Comparison of ENCODE assay signal across 11 cellular contexts in the genomic region with DNA sequence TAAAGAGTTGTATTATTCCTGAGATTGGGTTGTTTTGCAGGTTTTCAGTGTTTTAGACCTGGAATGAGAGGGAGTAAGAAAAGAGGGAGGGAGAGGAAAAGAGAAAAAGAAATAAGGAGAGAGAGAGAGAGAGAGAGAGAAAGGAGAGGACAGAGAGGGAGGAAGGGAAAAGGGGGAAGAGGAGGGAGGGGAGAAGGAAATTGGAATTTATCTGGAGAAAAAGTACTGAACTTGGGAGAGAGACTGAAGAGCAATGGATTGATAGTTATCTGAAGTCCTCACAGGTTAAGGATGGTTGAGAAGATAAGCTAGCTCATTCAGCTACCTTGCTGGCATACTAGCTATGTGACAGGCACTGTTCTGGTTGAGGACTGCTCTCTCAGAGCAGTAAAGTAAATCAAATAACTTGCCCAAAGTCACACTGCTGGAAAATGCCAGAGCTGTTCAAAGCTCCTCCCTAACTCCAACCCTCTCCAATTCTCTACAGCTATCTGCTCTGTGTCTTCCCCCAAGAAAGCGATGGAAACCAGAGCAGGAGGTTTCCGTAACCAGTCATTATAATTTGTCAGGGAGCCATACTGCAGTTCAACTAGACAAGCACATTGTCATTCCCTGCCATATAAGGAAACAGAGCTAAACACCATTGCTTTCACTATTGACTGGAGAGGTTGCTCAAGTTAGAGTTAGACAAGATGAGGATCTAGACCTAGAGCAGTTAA. TPM values are rescaled to one million over a fixed set of nuclear protein-coding genes. Genes with fewer than 3 reads are reported as not detected.
DNase-seq lines count a peak whose midpoint lies in the region; ATAC-seq and TF ChIP-seq lines count a peak whose summit lies in the region.
"Had no signal": no experiment of that assay in that cellular context is flagged by ENCODE, and none has a peak within 500 bp of the region (broad histone marks: within the 10 kb centered on the region; RNA-seq: fewer than 3 reads in every experiment).

No MANE protein-coding gene starts in this region.

- no peak overlapping the region for H3K27ac Mint-ChIP-seq in CD4-positive, alpha-beta T cell
- no peak overlapping the region for H3K27ac Mint-ChIP-seq in effector memory CD8-positive, alpha-beta T cell
- H3K27ac Mint-ChIP-seq: activated naive CD8-positive, alpha-beta T cell treated with anti-CD3 and anti-CD28 coated beads, Interleukin-2, amount 10 ng/mL, durations not matched to agents 7 days and 5 days had no signal

- no peak for TF ChIP-seq CTCF in colonic mucosa (IDR thresholded peaks at IDR 0.05)
- TF ChIP-seq CTCF in testis (IDR thresholded peaks at IDR 0.05) = no peak
- TF ChIP-seq CTCF in CD4-positive, alpha-beta T cell (IDR thresholded peaks at IDR 0.05) = no peak

- H3K36me3 ChIP-seq in HUES48 (ENCODE audit: control insufficient read depth, insufficient read depth, low read length) (peaks cover 14% of the 10 kb centered on the region), colonic mucosa (no peaks in the 10 kb centered on the region), testis (ENCODE audit: low read depth, missing control alignments) (no peaks in the 10 kb centered on the region)

- WGBS in testis, 2 donors = 45 to 53% methylated on average over 2 of the region's 2 CpGs

- no peak overlapping the region for H3K4me3 Mint-ChIP-seq in CD4-positive, alpha-beta T cell
- no peak overlapping the region for H3K4me3 Mint-ChIP-seq in effector memory CD8-positive, alpha-beta T cell
- H3K4me3 Mint-ChIP-seq: activated naive CD8-positive, alpha-beta T cell treated with anti-CD3 and anti-CD28 coated beads, Interleukin-2, amount 10 ng/mL, durations not matched to agents 7 days and 5 days had no signal

- TF ChIP-seq POLR2A in testis (IDR thresholded peaks at IDR 0.05) = no peak

- no peaks in the 10 kb centered on the region for H3K9me3 ChIP-seq in HUES48 (ENCODE audit: control insufficient read depth, insufficient read depth, low read length)
- no peaks in the 10 kb centered on the region for H3K9me3 ChIP-seq in colonic mucosa
- H3K9me3 ChIP-seq in testis = no peaks in the 10 kb centered on the region
- no peaks in the 10 kb centered on the region for H3K9me3 ChIP-seq in CD4-positive, alpha-beta T cell (ENCODE audit: control insufficient read depth, low read length)

- no peak for ATAC-seq in CD4-positive, alpha-beta T cell (ENCODE audit: poor library complexity)
- ATAC-seq in effector memory CD8-positive, alpha-beta T cell (replicated peaks) = no peak
- ATAC-seq in GM19395 (IDR thresholded peaks at IDR 0.05; ENCODE audit: unreplicated experiment) = no peak

- CTCF ChIA-PET in CD4-positive, alpha-beta T cell (lab: Charles Lee) = no interaction called here

- H3K27me3 Mint-ChIP-seq in CD4-positive, alpha-beta T cell = no peaks in the 10 kb centered on the region
- H3K27me3 Mint-ChIP-seq in effector memory CD8-positive, alpha-beta T cell = peaks cover 11 to 25% of the 10 kb centered on the region in 2 donors
- H3K27me3 Mint-ChIP-seq: activated naive CD8-positive, alpha-beta T cell treated with anti-CD3 and anti-CD28 coated beads, Interleukin-2, amount 10 ng/mL, durations not matched to agents 7 days and 5 days had no signal

- H3K9ac ChIP-seq in HUES48 (ENCODE audit: low read depth, low read length) = no peak overlapping the region
- no peak overlapping the region for H3K9ac ChIP-seq in colonic mucosa (ENCODE audit: low read depth in 2 of 2, low read length in 2 of 2)

- no peaks in the 10 kb centered on the region for H3K4me1 Mint-ChIP-seq in CD4-positive, alpha-beta T cell (ENCODE audit: low read depth)
- no peaks in the 10 kb centered on the region for H3K4me1 Mint-ChIP-seq in effector memory CD8-positive, alpha-beta T cell (ENCODE audit: low read depth in 2 of 2)

- POLR2A ChIA-PET in CD4-positive, alpha-beta T cell (lab: Charles Lee) = no interaction called here

- peaks cover 42% of the 10 kb centered on the region for H3K4me1 ChIP-seq in HUES48 (ENCODE audit: control insufficient read depth, insufficient read depth, low read length)
- H3K4me1 ChIP-seq in colonic mucosa = no peaks in the 10 kb centered on the region
- peaks cover 11% of the 10 kb centered on the region for H3K4me1 ChIP-seq in testis

- no peaks in the 10 kb centered on the region for H3K27me3 ChIP-seq in HUES48 (ENCODE audit: control insufficient read depth, insufficient read depth, low read length)
- no peaks in the 10 kb centered on the region for H3K27me3 ChIP-seq in colonic mucosa
- H3K27me3 ChIP-seq in testis = no peaks in the 10 kb centered on the region
- H3K27me3 ChIP-seq in CD4-positive, alpha-beta T cell (ENCODE audit: control insufficient read depth, insufficient read depth, low read length) = no peaks in the 10 kb centered on the region

- peak overlapping the region; percentile 4 for H3K27ac ChIP-seq in HUES48 (ENCODE audit: low read depth, low read length)
- H3K27ac ChIP-seq in colonic mucosa = peak overlapping the region; percentile 65
- peak overlapping the region; percentile 22 to 81 for H3K27ac ChIP-seq in testis
- H3K27ac ChIP-seq in CD4-positive, alpha-beta T cell (ENCODE audit: low read depth, low read length) = no peak overlapping the region

- H3K36me3 Mint-ChIP-seq in CD4-positive, alpha-beta T cell (ENCODE audit: low read depth) = peaks cover 14% of the 10 kb centered on the region
- H3K36me3 Mint-ChIP-seq in effector memory CD8-positive, alpha-beta T cell (ENCODE audit: insufficient read depth) = no peaks in the 10 kb centered on the region
- H3K36me3 Mint-ChIP-seq: activated naive CD8-positive, alpha-beta T cell treated with anti-CD3 and anti-CD28 coated beads, Interleukin-2, amount 10 ng/mL, durations not matched to agents 7 days and 5 days had no signal

- H3K9me3 Mint-ChIP-seq in CD4-positive, alpha-beta T cell = no peaks in the 10 kb centered on the region
- no peaks in the 10 kb centered on the region for H3K9me3 Mint-ChIP-seq in effector memory CD8-positive, alpha-beta T cell

- H3K4me3 ChIP-seq in HUES48 (ENCODE audit: low read depth, low read length) = no peak overlapping the region
- no peak overlapping the region for H3K4me3 ChIP-seq in colonic mucosa
- no peak overlapping the region for H3K4me3 ChIP-seq in testis
- H3K4me3 ChIP-seq: skin epidermis had no signal

- DNase-seq in colonic mucosa (peak; percentile 21), lung microvascular endothelial cell (ENCODE audit: low read depth in 2 of 2) (peak; percentile 57 to 58), testis (peak; percentile 18), GF-D8 (lab: John Stamatoyannopoulos, UW) (no peak)
- DNase-seq in CD4-positive, alpha-beta T cell = no peak
- no peak for DNase-seq in effector memory CD8-positive, alpha-beta T cell
- DNase-seq: activated naive CD8-positive, alpha-beta T cell treated with anti-CD3 and anti-CD28 coated beads, Interleukin-2, amount 10 ng/mL, durations not matched to agents 7 days and 5 days; NCI-H748 treated with DMSO at 0.1 percent for 48 hours had no signal

- intact Hi-C loops in colonic mucosa (cut with DNase I) (no loop called here), testis (cut with DNase I; ENCODE audit: low total_unique reads) (no loop called here)
- intact Hi-C loops in CD4-positive, alpha-beta T cell (cut with DNase I, micrococcal nuclease) = no loop called here

RNA-seq across cellular contexts. Expression of a gene that starts 10.7 kb away (rescaled TPM):
- 100 to 1,000 TPM in 1 of 2 donors, 10 to 100 TPM in 1; 27.4 to 193 TPM for total RNA-seq in colonic mucosa
- 198 and 235 TPM in 2 replicates for total RNA-seq in lung microvascular endothelial cell
- total RNA-seq in testis = 100 to 1,000 TPM; 135 to 153 TPM
- 103 TPM for polyA plus RNA-seq in testis (ENCODE audit: insufficient read depth, low read depth, low replicate concordance)
- under 1 TPM in 1 of 2 experiments, not detected in 1; 0.33 TPM for total RNA-seq in CD4-positive, alpha-beta T cell
- total RNA-seq: activated naive CD8-positive, alpha-beta T cell treated with anti-CD3 and anti-CD28 coated beads, Interleukin-2, amount 10 ng/mL, durations not matched to agents 7 days and 5 days had no signal

Comparison
In these comparisons a context has a peak if more than half of its experiments do, and no peak if none do; other contexts are left out.
1. DNase-seq: peak in colonic mucosa (single experiment), lung microvascular endothelial cell (2 of 2) and testis (single experiment); none in CD4-positive, alpha-beta T cell (0 of 10), effector memory CD8-positive, alpha-beta T cell (0 of 3) and GF-D8 (single experiment).
2. RNA of a gene that starts 10.7 kb away (total RNA-seq): 198 to 235 TPM in lung microvascular endothelial cell, 27.4 to 193 TPM in colonic mucosa and 135 to 153 TPM in testis; 0.33 TPM in CD4-positive, alpha-beta T cell; every median in the first group is over 10 times any median in the second.